In the genomic region with DNA sequence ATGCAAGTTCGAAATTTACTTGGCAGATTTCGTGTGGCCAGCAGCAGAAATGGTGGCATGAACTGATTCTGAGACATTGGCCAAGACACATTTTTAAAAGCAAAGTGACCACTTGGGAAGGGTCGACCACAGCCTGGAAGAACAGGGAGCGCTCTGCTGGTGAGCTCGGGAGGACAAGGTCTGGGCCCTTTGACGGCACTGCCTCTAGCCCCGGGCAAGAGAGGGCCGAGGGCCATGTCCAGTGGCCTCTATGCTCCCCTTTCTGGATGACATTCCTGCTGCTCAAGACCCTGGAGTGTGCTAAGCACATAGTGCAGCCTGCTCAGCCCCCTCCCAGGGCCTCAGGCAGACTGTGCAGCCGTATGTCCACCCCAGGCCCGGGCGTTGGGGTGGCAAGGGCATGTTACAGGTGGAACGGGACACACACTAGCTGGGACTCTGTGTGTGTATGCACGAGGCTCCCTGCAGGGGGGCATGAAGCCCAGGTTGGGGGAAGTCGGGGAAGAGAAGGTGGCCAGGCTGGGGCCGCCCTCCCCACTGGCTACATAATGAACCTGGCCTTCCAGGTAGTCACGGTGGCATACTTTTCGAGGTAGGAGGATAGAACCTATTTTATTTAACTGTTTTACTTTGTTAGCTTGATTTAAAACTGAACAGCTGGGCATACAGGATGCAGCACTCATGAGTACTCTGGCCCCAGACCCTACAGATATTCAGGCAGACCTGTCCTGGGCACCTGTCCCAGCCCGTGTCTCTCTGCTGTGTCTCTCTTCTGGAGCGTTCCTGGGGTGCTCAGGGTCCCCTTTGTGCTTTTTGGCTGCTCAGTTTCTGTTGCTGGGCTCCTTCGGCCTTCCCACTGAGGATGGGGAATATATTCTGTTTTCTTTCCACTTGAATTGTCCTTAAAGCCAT, we compare ENCODE assay signal across 14 cellular contexts. TPM values are rescaled to one million over a fixed set of nuclear protein-coding genes. Genes with fewer than 3 reads are reported as not detected.
A peak's percentile ranks its signal among the peaks of the same experiment; 100 is the strongest.
DNase-seq lines count a peak whose midpoint lies in the region; ATAC-seq and TF ChIP-seq lines count a peak whose summit lies in the region.
"Had no signal": no experiment of that assay in that cellular context is flagged by ENCODE, and none has a peak within 500 bp of the region (broad histone marks: within the 10 kb centered on the region; RNA-seq: fewer than 3 reads in every experiment).

No MANE protein-coding gene starts in this region.

- peak overlapping the region; percentile 35 for H4K8ac ChIP-seq in trophoblast cell (ENCODE audit: low read depth, low read length)

- TF ChIP-seq POLR2A in transverse colon (IDR thresholded peaks at IDR 0.05) = no peak

- peaks cover 59% of the 10 kb centered on the region for H3K4me1 Mint-ChIP-seq in HFFc6 (ENCODE audit: low read depth)
- H3K4me1 Mint-ChIP-seq in activated T-cell treated with anti-CD3 and anti-CD28 coated beads, Interleukin-2, amount 50 U/mL, for 4 hours (ENCODE audit: low read depth) = peaks cover 61% of the 10 kb centered on the region

- H3K4me1 ChIP-seq in trophoblast cell (ENCODE audit: control insufficient read depth in 1 of 2, insufficient read depth in 2 of 2, low read length in 2 of 2) (peaks cover 27 to 33% of the 10 kb centered on the region in 2 experiments), transverse colon (peaks cover 18 to 59% (median 41%) of the 10 kb centered on the region in 4 donors)

- no peak overlapping the region for H3K23ac ChIP-seq in trophoblast cell (ENCODE audit: low read length)

- H2AK5ac ChIP-seq in trophoblast cell (ENCODE audit: low read length) = no peak overlapping the region

- DNase-seq in HFFc6 (no peak), ecto neural progenitor cell (ENCODE audit: low spot score) (peak; percentile 48), trophoblast cell (no peak), transverse colon (no peak)
- no peak for DNase-seq in activated T-cell treated with anti-CD3 and anti-CD28 coated beads, Interleukin-2, amount 50 U/mL, for 4 hours
- DNase-seq: HCEC 1CT, lower lobe of right lung, NCI-H1930, NCI-H524 had no signal

- no peak overlapping the region for H3K18ac ChIP-seq in trophoblast cell (ENCODE audit: low read length)

- H3K9me3 Mint-ChIP-seq in HFFc6 = no peaks in the 10 kb centered on the region
- no peaks in the 10 kb centered on the region for H3K9me3 Mint-ChIP-seq in activated T-cell treated with anti-CD3 and anti-CD28 coated beads, Interleukin-2, amount 50 U/mL, for 4 hours

- intact Hi-C loops in transverse colon (cut with DNase I; ENCODE audit: low total_unique reads) = loop anchor here (10.0 kb wide), 1 partner anchor 87 kb away; no protein-coding TSS in a partner anchor

- H3K27ac ChIP-seq in C4-2B (peak overlapping the region; percentile 22), trophoblast cell (ENCODE audit: low read depth, low read length) (peak overlapping the region; percentile 13), transverse colon (peak overlapping the region in 2 of 4 donors; percentile 3 to 4)
- H3K27ac ChIP-seq: lower lobe of right lung, suprapubic skin had no signal

- peaks cover 20% of the 10 kb centered on the region for H3K79me2 ChIP-seq in trophoblast cell (ENCODE audit: control insufficient read depth, insufficient read depth, low read length, poor library complexity)

- H3K4me2 ChIP-seq in trophoblast cell (ENCODE audit: low read length) = no peak overlapping the region

- no peak overlapping the region for H3K4me3 Mint-ChIP-seq in HFFc6
- no peak overlapping the region for H3K4me3 Mint-ChIP-seq in activated T-cell treated with anti-CD3 and anti-CD28 coated beads, Interleukin-2, amount 50 U/mL, for 4 hours

- no peaks in the 10 kb centered on the region for H3K27me3 Mint-ChIP-seq in HFFc6 (ENCODE audit: insufficient read depth)
- H3K27me3 Mint-ChIP-seq in activated T-cell treated with anti-CD3 and anti-CD28 coated beads, Interleukin-2, amount 50 U/mL, for 4 hours (ENCODE audit: low read depth) = no peaks in the 10 kb centered on the region

- H3K27ac Mint-ChIP-seq in HFFc6 = peak overlapping the region; percentile 18; the same call in 1 of the 2 replicates

- no peak for TF ChIP-seq EP300 in transverse colon (IDR thresholded peaks at IDR 0.05; ENCODE audit: low read depth)

- H3K9ac ChIP-seq in trophoblast cell (ENCODE audit: low read length) = no peak overlapping the region

- no peak overlapping the region for H2AFZ ChIP-seq in trophoblast cell (ENCODE audit: insufficient read depth, low read length, poor library complexity)

- H3K9me3 ChIP-seq in trophoblast cell (ENCODE audit: insufficient read depth, low read depth, low read length) (no peaks in the 10 kb centered on the region), transverse colon (no peaks in the 10 kb centered on the region)
- H3K9me3 ChIP-seq: lower lobe of right lung, suprapubic skin had no signal

- peaks cover 8% of the 10 kb centered on the region for H3K79me1 ChIP-seq in trophoblast cell (ENCODE audit: low read length)

- ATAC-seq in GM19395 (IDR thresholded peaks at IDR 0.05; ENCODE audit: unreplicated experiment) (no peak), HG02970 (IDR thresholded peaks at IDR 0.05; ENCODE audit: low FRiP score, unreplicated experiment) (no peak)
- no peak for ATAC-seq in activated T-cell treated with anti-CD3 and anti-CD28 coated beads, Interleukin-2, amount 50 U/mL, for 4 hours
- ATAC-seq: lower lobe of right lung, sciatic nerve had no signal

- H4K91ac ChIP-seq in trophoblast cell (ENCODE audit: low read depth, low read length) = peak overlapping the region; percentile 19

- H3K27me3 ChIP-seq in trophoblast cell (ENCODE audit: insufficient read depth, low read length) = no peaks in the 10 kb centered on the region
- no peaks in the 10 kb centered on the region for H3K27me3 ChIP-seq in transverse colon
- H3K27me3 ChIP-seq: suprapubic skin had no signal

- H4K12ac ChIP-seq in trophoblast cell (ENCODE audit: low read depth, low read length) = no peak overlapping the region

- H2BK5ac ChIP-seq in trophoblast cell (ENCODE audit: low read depth, low read length, poor library complexity) = no peak overlapping the region

- peak overlapping the region; percentile 14 for H3K14ac ChIP-seq in trophoblast cell (ENCODE audit: low read length)

- H3K4ac ChIP-seq in trophoblast cell (ENCODE audit: low read depth, low read length) = peak overlapping the region; percentile 38

- in situ Hi-C loops in transverse colon (cut with MboI; ENCODE audit: low pct_ligation_motif_present in 1 of 4, low pct_unique_long_range_greater_than_20kb in 1 of 4, low sequenced_read_pairs in 3 of 4) = no loop called here

- WGBS in trophoblast cell (ENCODE audit: extremely low coverage, insufficient coverage, insufficient read length) = no CpG with 5 or more reads among the region's 20 CpGs
- WGBS in transverse colon (ENCODE audit: low coverage in 1 of 2), 2 donors = 93 to 100% methylated on average over 2 to 20 of the region's 20 CpGs

- H2BK120ac ChIP-seq in trophoblast cell (ENCODE audit: insufficient read depth, low read length, poor library complexity) = peak overlapping the region; percentile 25

- H2BK12ac ChIP-seq in trophoblast cell (ENCODE audit: low read length) = no peak overlapping the region

- H3K4me3 ChIP-seq in trophoblast cell (ENCODE audit: low read depth, low read length) (no peak overlapping the region), transverse colon (no peak overlapping the region)
- H3K4me3 ChIP-seq: lower lobe of right lung, suprapubic skin had no signal

- H3K36me3 ChIP-seq in trophoblast cell (ENCODE audit: control insufficient read depth in 1 of 2, insufficient read depth in 2 of 2, low read length in 2 of 2) (no peaks in the 10 kb centered on the region), transverse colon (no peaks in the 10 kb centered on the region)
- H3K36me3 ChIP-seq: lower lobe of right lung, suprapubic skin had no signal

- peaks cover 7% of the 10 kb centered on the region; the same call in 1 of the 2 replicates for H3K36me3 Mint-ChIP-seq in HFFc6 (ENCODE audit: low read depth)
- no peaks in the 10 kb centered on the region for H3K36me3 Mint-ChIP-seq in activated T-cell treated with anti-CD3 and anti-CD28 coated beads, Interleukin-2, amount 50 U/mL, for 4 hours (ENCODE audit: insufficient read depth)

- TF ChIP-seq CTCF in C4-2B (conservative IDR thresholded peaks at IDR 0.05) (no peak), HFFc6 (IDR thresholded peaks at IDR 0.05) (no peak), transverse colon (IDR thresholded peaks at IDR 0.05) (no peak)

RNA-seq across cellular contexts. Expression of gene SYNJ2, which starts 6.4 kb away (rescaled TPM):
- 10 to 100 TPM; 31.8 to 46.4 (median 41.3) TPM for total RNA-seq in HFFc6 (2021; fragmentation: NEBNext Ultra II Directional; extraction: Animal tissue kit (Norgen Biotek cat#: 25700))
- polyA plus RNA-seq in trophoblast cell (2013) = 22.0 and 25.0 TPM in 2 replicates
- total RNA-seq in transverse colon = 10 to 100 TPM; 27.8 to 42.6 (median 31.8) TPM
- 10 to 100 TPM; 22.9 to 27.8 (median 24.2) TPM for total RNA-seq in activated T-cell treated with anti-CD3 and anti-CD28 coated beads, Interleukin-2, amount 50 U/mL, for 4 hours
